ENCODE assay signal across 14 cellular contexts in genomic region chr1:201775380-201775779, GRCh38.
"Had no signal": no experiment of that assay in that cellular context is flagged by ENCODE, and none has a peak within 500 bp of the region (broad histone marks: within the 10 kb centered on the region; RNA-seq: fewer than 3 reads in every experiment).

No MANE protein-coding gene starts in this region.

- ATAC-seq: activated T-helper 17 cell treated with anti-CD3 and anti-CD28 coated beads, Interleukin-2, amount 50 U/mL, for 72 hours; gastrocnemius medialis; natural killer cell; psoas muscle had no signal

- DNase-seq: activated CD4-positive, alpha-beta T cell treated with anti-CD3 and anti-CD28 coated beads, Interleukin-2, amount 50 U/mL, for 1 hour; activated CD4-positive, CD25-positive, alpha-beta regulatory T cell; activated naive CD4-positive, alpha-beta T cell treated with anti-CD3 and anti-CD28 coated beads, Interleukin-2, amount 10 ng/mL, durations not matched to agents 7 days and 5 days; activated T-cell treated with anti-CD3 and anti-CD28 coated beads for 4 hours; gastrocnemius medialis; natural killer cell; psoas muscle; sigmoid colon; stimulated activated CD4-positive, alpha-beta T cell treated with anti-CD3 and anti-CD28 coated beads, Interleukin-2, amount 100 ng/mL, for 48 hours; T-helper 2 cell; transverse colon had no signal

- H3K27ac Mint-ChIP-seq: activated naive CD4-positive, alpha-beta T cell treated with anti-CD3 and anti-CD28 coated beads, Interleukin-2, amount 10 ng/mL, durations not matched to agents 7 days and 5 days; activated T-helper 17 cell treated with anti-CD3 and anti-CD28 coated beads, Interleukin-2, amount 50 U/mL, for 72 hours; natural killer cell; stimulated activated naive CD8-positive, alpha-beta T cell treated with anti-CD3 and anti-CD28 coated beads, Interleukin-15, Interleukin-2, amounts not matched to agents 100 ng/mL and 50 ng/mL, for 24 hours had no signal

- H3K27me3 Mint-ChIP-seq: activated T-helper 17 cell treated with anti-CD3 and anti-CD28 coated beads, Interleukin-2, amount 50 U/mL, for 72 hours; stimulated activated naive CD8-positive, alpha-beta T cell treated with anti-CD3 and anti-CD28 coated beads, Interleukin-15, Interleukin-2, amounts not matched to agents 100 ng/mL and 50 ng/mL, for 24 hours had no signal

- H3K9me3 Mint-ChIP-seq: natural killer cell had no signal

- H3K4me1 Mint-ChIP-seq: activated naive CD4-positive, alpha-beta T cell treated with anti-CD3 and anti-CD28 coated beads, Interleukin-2, amount 10 ng/mL, durations not matched to agents 7 days and 5 days; activated T-helper 17 cell treated with anti-CD3 and anti-CD28 coated beads, Interleukin-2, amount 50 U/mL, for 72 hours; natural killer cell had no signal

- H3K36me3 Mint-ChIP-seq: activated naive CD4-positive, alpha-beta T cell treated with anti-CD3 and anti-CD28 coated beads, Interleukin-2, amount 10 ng/mL, durations not matched to agents 7 days and 5 days; natural killer cell had no signal

- H3K4me3 ChIP-seq: gastrocnemius medialis, psoas muscle, sigmoid colon, SK-N-MC, transverse colon had no signal

- H3K4me3 Mint-ChIP-seq: activated naive CD4-positive, alpha-beta T cell treated with anti-CD3 and anti-CD28 coated beads, Interleukin-2, amount 10 ng/mL, durations not matched to agents 7 days and 5 days; activated T-helper 17 cell treated with anti-CD3 and anti-CD28 coated beads, Interleukin-2, amount 50 U/mL, for 72 hours; natural killer cell; stimulated activated naive CD8-positive, alpha-beta T cell treated with anti-CD3 and anti-CD28 coated beads, Interleukin-15, Interleukin-2, amounts not matched to agents 100 ng/mL and 50 ng/mL, for 24 hours had no signal

- H3K36me3 ChIP-seq: gastrocnemius medialis, transverse colon had no signal

- H3K27me3 ChIP-seq: gastrocnemius medialis, sigmoid colon, transverse colon had no signal

- H3K27ac ChIP-seq: gastrocnemius medialis, psoas muscle, sigmoid colon, SK-N-MC, transverse colon had no signal
